ENCODE assay signal across 8 cellular contexts in genomic region chr17:18258356-18259038, GRCh38. TPM values are rescaled to one million over a fixed set of nuclear protein-coding genes. Genes with fewer than 3 reads are reported as not detected.
DNase-seq lines count a peak whose midpoint lies in the region; ATAC-seq and TF ChIP-seq lines count a peak whose summit lies in the region.

TSS of gene FLII (minus strand) at chr17:18258738. CDS start at chr17:18258690, 48 bp downstream.

- WGBS in thyroid gland, 2 donors, result 5% methylated on average over 22 of the region's 71 CpGs; no CpG with 5 or more reads in 1 of the 2 donors

- H3K27me3 ChIP-seq in GM06990 (replicated peaks; ENCODE audit: control insufficient read depth, insufficient read depth, low read length) (no peaks in the 10 kb centered on the region), SJCRH30 (no peaks in the 10 kb centered on the region), neutrophil (no peaks in the 10 kb centered on the region), thyroid gland (no peaks in the 10 kb centered on the region)

- TF ChIP-seq POLR2A in thyroid gland (IDR thresholded peaks at IDR 0.05), result peak; percentile 84 to 86

- H3K27ac ChIP-seq in SJCRH30 (peak within 1 kb of the TSS; percentile 76), neutrophil (peak within 1 kb of the TSS; percentile 99), thyroid gland (peak within 1 kb of the TSS; percentile 84 to 97 (median 95))

- H3K36me3 ChIP-seq in GM06990 (ENCODE audit: control insufficient read depth, insufficient read depth, low read length) (peaks cover 13% of the 10 kb centered on the region), SJCRH30 (peaks cover 23% of the 10 kb centered on the region), neutrophil (peaks cover 39% of the 10 kb centered on the region), thyroid gland (peaks cover 24 to 32% of the 10 kb centered on the region in 2 donors)

- intact Hi-C loops in thyroid gland (cut with DNase I), result loop anchor here (5.0 kb wide), 1 partner anchor 59 kb away; the partner anchor contains the start of gene SMCR8

- H3K4me3 ChIP-seq in GM06990 (replicated peaks; ENCODE audit: low read depth, low read length) (peak within 1 kb of the TSS; percentile 87), SJCRH30 (peak within 1 kb of the TSS; percentile 87), neutrophil (ENCODE audit: low read depth in 1 of 2, low read length in 1 of 2) (peak within 1 kb of the TSS; percentile 78 to 99), thyroid gland (replicated peaks in 1 of 3) (peak within 1 kb of the TSS; percentile 38 to 99 (median 62))

- H3K27ac Mint-ChIP-seq in activated naive CD4-positive, alpha-beta T cell treated with anti-CD3 and anti-CD28 coated beads, Interleukin-2, amount 50 U/mL, for 72 hours, result peak within 1 kb of the TSS; percentile 83 to 97

- TF ChIP-seq CTCF in GM06990 (IDR thresholded peaks at IDR 0.05; ENCODE audit: insufficient read depth, low read length, poor library complexity, severe bottlenecking) (no peak), neutrophil (IDR thresholded peaks at IDR 0.05) (no peak), thyroid gland (IDR thresholded peaks at IDR 0.05) (no peak)

- peaks cover 4% of the 10 kb centered on the region in 2 donors for H3K36me3 Mint-ChIP-seq in activated naive CD4-positive, alpha-beta T cell treated with anti-CD3 and anti-CD28 coated beads, Interleukin-2, amount 50 U/mL, for 72 hours

- peaks cover 16% of the 10 kb centered on the region; the same call in 1 of the 2 replicates for H3K4me1 ChIP-seq in SJCRH30
- peaks cover 48 to 49% of the 10 kb centered on the region in 2 experiments for H3K4me1 ChIP-seq in neutrophil (ENCODE audit: control insufficient read depth in 1 of 2, insufficient read depth in 1 of 2, low read depth in 1 of 2, low read length in 1 of 2)
- peaks cover 38 to 50% of the 10 kb centered on the region in 2 donors for H3K4me1 ChIP-seq in thyroid gland

- peak; percentile 33 for ATAC-seq in HG02885 (IDR thresholded peaks at IDR 0.05; ENCODE audit: poor library complexity, unreplicated experiment)
- ATAC-seq in activated naive CD4-positive, alpha-beta T cell treated with anti-CD3 and anti-CD28 coated beads, Interleukin-2, amount 50 U/mL, for 72 hours, result peak; percentile 27 to 39
- ATAC-seq in GM21717 (IDR thresholded peaks at IDR 0.05; ENCODE audit: unreplicated experiment), result no peak

- H3K9me3 ChIP-seq in SJCRH30 (replicated peaks) (no peaks in the 10 kb centered on the region), neutrophil (no peaks in the 10 kb centered on the region), thyroid gland (no peaks in the 10 kb centered on the region)

- H3K9me3 Mint-ChIP-seq in activated naive CD4-positive, alpha-beta T cell treated with anti-CD3 and anti-CD28 coated beads, Interleukin-2, amount 50 U/mL, for 72 hours, result no peaks in the 10 kb centered on the region

- DNase-seq in GM06990 (ENCODE audit: extremely low read depth, insufficient read length), result peak; percentile 62
- peak; percentile 79 to 81 for DNase-seq in SJCRH30
- peak; percentile 50 to 82 for DNase-seq in activated naive CD4-positive, alpha-beta T cell treated with anti-CD3 and anti-CD28 coated beads, Interleukin-2, amount 50 U/mL, for 72 hours (ENCODE audit: low spot score in 2 of 2)
- DNase-seq in glomerular visceral epithelial cell (ENCODE audit: extremely low spot score), result peak; percentile 34
- peak; percentile 56 to 64 for DNase-seq in thyroid gland

RNA-seq across cellular contexts. Expression of gene FLII, which starts in this region (rescaled TPM):
- total RNA-seq in SJCRH30 (2014; rRNA removed; shearing (Covaris generic)), result 270 and 288 TPM in 2 replicates
- 100 to 1,000 TPM; 267 to 273 TPM for total RNA-seq in activated naive CD4-positive, alpha-beta T cell treated with anti-CD3 and anti-CD28 coated beads, Interleukin-2, amount 50 U/mL, for 72 hours
- total RNA-seq in thyroid gland, result 100 to 1,000 TPM; 231 to 259 (median 241) TPM
